ENCODE assay signal across 1 cellular context in the genomic region with DNA sequence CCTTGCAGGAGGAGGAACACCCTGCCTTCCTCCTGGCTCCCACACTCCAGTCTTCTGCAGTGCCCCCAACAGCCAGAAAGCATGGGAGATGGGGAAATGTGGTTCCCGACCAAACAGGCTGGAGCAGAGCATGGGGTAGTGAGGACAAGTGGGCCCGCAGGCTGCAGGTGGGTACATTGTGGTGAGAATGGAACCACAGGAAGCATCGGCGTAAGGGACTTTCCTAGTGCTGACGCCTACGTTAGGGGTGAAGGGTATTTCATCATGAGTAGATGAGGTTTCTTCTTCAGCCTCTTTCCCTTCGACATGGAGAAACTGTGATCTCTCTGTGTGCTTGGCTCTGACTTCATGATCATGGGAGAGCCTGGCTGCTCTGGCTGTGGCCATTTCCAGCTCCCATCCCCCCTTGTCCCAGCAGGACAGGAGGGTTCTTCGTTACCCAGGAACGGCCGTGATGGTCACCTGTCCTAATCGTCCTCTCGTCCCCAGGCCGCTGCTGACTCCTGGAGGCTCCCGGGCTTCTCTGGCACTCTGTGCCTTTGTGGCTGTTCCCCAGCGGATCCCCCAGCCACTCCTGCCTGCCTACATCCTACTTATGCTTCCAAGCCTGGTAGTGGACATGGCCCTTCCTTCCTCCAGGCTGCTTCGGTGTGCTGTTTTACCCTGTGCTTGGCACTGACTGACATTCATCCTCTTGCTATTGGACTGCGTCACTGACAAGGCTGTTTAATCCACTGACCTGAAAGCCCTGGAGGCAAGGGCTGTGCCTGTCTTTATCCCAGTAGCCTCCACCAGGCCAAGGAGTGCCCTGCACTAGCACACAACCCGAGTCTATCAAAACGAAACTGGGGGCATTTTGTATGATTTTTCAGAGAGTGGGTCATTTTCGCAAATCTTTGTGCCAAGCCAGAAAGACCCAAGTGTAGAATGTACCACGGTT.
TF ChIP-seq lines count a peak whose summit lies in the region.

No MANE protein-coding gene starts in this region.

TF ChIP-seq in GM12878, 131 proteins besides CTCF, POLR2A, EP300 and RAD21 (continued from another document):
- TF ChIP-seq CBFB (IDR thresholded peaks at IDR 0.05; ENCODE audit: low read depth) (peak; percentile 87), TCF12 (IDR thresholded peaks at IDR 0.05; ENCODE audit: low read depth, low read length) (peak; percentile 92), PAX5 (IDR thresholded peaks at IDR 0.05; ENCODE audit: borderline replicate concordance, low read depth, low read length) (peak; percentile 83), EED (IDR thresholded peaks at IDR 0.05; ENCODE audit: low read depth) (peak; percentile 89), ZNF384 (IDR thresholded peaks at IDR 0.05; ENCODE audit: borderline replicate concordance, low read depth, low read length) (no peak), BCL11A (IDR thresholded peaks at IDR 0.05; ENCODE audit: low read depth, low read length) (peak; percentile 71), MEF2A (IDR thresholded peaks at IDR 0.05; ENCODE audit: insufficient read depth, low read depth, low read length) (no peak), NBN (IDR thresholded peaks at IDR 0.05) (peak; percentile 76), TCF3 (IDR thresholded peaks at IDR 0.05; ENCODE audit: borderline replicate concordance, insufficient read depth, low read depth, low read length) (peak; percentile 85), RELA (IDR thresholded peaks at IDR 0.05; ENCODE audit: borderline replicate concordance, partially characterized antibody) (peak; percentile 97), CREM (IDR thresholded peaks at IDR 0.05; ENCODE audit: low read depth) (peak; percentile 73), ZNF217 (IDR thresholded peaks at IDR 0.05) (peak; percentile 36; the same call in 1 of the 2 replicates), EGR1 (IDR thresholded peaks at IDR 0.05; ENCODE audit: borderline replicate concordance in 1 of 2, low read depth in 2 of 2, low read length in 2 of 2) (peak in 1 of 2 experiments; percentile 66; a peak in 1 of 3 replicates), MTA2 (IDR thresholded peaks at IDR 0.05; ENCODE audit: low read depth) (peak; percentile 66), RUNX3 (IDR thresholded peaks at IDR 0.05; ENCODE audit: low read length) (peak; percentile 98), SP1 (IDR thresholded peaks at IDR 0.05; ENCODE audit: low read depth, low read length) (peak; percentile 60), STAT1 (conservative IDR thresholded peaks at IDR 0.05) (no peak), POLR2AphosphoS5 (IDR thresholded peaks at IDR 0.05; ENCODE audit: low read length) (peak; percentile 55), FOXM1 (IDR thresholded peaks at IDR 0.05; ENCODE audit: low read depth, low read length) (no peak), SMARCA5 (IDR thresholded peaks at IDR 0.05) (peak; percentile 60)
- TF ChIP-seq, protein P1, sequence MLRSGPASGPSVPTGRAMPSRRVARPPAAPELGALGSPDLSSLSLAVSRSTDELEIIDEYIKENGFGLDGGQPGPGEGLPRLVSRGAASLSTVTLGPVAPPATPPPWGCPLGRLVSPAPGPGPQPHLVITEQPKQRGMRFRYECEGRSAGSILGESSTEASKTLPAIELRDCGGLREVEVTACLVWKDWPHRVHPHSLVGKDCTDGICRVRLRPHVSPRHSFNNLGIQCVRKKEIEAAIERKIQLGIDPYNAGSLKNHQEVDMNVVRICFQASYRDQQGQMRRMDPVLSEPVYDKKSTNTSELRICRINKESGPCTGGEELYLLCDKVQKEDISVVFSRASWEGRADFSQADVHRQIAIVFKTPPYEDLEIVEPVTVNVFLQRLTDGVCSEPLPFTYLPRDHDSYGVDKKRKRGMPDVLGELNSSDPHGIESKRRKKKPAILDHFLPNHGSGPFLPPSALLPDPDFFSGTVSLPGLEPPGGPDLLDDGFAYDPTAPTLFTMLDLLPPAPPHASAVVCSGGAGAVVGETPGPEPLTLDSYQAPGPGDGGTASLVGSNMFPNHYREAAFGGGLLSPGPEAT (IDR thresholded peaks at IDR 0.05; ENCODE audit: low read depth), result peak; percentile 96
- TF ChIP-seq, protein P2, sequence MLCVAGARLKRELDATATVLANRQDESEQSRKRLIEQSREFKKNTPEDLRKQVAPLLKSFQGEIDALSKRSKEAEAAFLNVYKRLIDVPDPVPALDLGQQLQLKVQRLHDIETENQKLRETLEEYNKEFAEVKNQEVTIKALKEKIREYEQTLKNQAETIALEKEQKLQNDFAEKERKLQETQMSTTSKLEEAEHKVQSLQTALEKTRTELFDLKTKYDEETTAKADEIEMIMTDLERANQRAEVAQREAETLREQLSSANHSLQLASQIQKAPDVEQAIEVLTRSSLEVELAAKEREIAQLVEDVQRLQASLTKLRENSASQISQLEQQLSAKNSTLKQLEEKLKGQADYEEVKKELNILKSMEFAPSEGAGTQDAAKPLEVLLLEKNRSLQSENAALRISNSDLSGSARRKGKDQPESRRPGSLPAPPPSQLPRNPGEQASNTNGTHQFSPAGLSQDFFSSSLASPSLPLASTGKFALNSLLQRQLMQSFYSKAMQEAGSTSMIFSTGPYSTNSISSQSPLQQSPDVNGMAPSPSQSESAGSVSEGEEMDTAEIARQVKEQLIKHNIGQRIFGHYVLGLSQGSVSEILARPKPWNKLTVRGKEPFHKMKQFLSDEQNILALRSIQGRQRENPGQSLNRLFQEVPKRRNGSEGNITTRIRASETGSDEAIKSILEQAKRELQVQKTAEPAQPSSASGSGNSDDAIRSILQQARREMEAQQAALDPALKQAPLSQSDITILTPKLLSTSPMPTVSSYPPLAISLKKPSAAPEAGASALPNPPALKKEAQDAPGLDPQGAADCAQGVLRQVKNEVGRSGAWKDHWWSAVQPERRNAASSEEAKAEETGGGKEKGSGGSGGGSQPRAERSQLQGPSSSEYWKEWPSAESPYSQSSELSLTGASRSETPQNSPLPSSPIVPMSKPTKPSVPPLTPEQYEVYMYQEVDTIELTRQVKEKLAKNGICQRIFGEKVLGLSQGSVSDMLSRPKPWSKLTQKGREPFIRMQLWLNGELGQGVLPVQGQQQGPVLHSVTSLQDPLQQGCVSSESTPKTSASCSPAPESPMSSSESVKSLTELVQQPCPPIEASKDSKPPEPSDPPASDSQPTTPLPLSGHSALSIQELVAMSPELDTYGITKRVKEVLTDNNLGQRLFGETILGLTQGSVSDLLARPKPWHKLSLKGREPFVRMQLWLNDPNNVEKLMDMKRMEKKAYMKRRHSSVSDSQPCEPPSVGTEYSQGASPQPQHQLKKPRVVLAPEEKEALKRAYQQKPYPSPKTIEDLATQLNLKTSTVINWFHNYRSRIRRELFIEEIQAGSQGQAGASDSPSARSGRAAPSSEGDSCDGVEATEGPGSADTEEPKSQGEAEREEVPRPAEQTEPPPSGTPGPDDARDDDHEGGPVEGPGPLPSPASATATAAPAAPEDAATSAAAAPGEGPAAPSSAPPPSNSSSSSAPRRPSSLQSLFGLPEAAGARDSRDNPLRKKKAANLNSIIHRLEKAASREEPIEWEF (IDR thresholded peaks at IDR 0.05; ENCODE audit: insufficient replicate concordance, low read depth, low read length), result no peak
- TF ChIP-seq, protein P3, sequence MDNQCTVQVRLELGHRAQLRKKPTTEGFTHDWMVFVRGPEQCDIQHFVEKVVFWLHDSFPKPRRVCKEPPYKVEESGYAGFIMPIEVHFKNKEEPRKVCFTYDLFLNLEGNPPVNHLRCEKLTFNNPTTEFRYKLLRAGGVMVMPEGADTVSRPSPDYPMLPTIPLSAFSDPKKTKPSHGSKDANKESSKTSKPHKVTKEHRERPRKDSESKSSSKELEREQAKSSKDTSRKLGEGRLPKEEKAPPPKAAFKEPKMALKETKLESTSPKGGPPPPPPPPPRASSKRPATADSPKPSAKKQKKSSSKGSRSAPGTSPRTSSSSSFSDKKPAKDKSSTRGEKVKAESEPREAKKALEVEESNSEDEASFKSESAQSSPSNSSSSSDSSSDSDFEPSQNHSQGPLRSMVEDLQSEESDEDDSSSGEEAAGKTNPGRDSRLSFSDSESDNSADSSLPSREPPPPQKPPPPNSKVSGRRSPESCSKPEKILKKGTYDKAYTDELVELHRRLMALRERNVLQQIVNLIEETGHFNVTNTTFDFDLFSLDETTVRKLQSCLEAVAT (IDR thresholded peaks at IDR 0.05), result peak; percentile 56
- TF ChIP-seq, protein P4, sequence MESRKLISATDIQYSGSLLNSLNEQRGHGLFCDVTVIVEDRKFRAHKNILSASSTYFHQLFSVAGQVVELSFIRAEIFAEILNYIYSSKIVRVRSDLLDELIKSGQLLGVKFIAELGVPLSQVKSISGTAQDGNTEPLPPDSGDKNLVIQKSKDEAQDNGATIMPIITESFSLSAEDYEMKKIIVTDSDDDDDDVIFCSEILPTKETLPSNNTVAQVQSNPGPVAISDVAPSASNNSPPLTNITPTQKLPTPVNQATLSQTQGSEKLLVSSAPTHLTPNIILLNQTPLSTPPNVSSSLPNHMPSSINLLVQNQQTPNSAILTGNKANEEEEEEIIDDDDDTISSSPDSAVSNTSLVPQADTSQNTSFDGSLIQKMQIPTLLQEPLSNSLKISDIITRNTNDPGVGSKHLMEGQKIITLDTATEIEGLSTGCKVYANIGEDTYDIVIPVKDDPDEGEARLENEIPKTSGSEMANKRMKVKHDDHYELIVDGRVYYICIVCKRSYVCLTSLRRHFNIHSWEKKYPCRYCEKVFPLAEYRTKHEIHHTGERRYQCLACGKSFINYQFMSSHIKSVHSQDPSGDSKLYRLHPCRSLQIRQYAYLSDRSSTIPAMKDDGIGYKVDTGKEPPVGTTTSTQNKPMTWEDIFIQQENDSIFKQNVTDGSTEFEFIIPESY (IDR thresholded peaks at IDR 0.05), result no peak
- TF ChIP-seq, protein P5, sequence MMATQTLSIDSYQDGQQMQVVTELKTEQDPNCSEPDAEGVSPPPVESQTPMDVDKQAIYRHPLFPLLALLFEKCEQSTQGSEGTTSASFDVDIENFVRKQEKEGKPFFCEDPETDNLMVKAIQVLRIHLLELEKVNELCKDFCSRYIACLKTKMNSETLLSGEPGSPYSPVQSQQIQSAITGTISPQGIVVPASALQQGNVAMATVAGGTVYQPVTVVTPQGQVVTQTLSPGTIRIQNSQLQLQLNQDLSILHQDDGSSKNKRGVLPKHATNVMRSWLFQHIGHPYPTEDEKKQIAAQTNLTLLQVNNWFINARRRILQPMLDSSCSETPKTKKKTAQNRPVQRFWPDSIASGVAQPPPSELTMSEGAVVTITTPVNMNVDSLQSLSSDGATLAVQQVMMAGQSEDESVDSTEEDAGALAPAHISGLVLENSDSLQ (IDR thresholded peaks at IDR 0.05), result no peak
